1 cellular context compared by ENCODE assay signal in genomic region chr16:15775663-15776304, GRCh38.
TF ChIP-seq lines count a peak whose summit lies in the region.

No MANE protein-coding gene starts in this region.

TF ChIP-seq in neural cell, 6 proteins besides CTCF, POLR2A, EP300 and RAD21 (continued from another document):
- TF ChIP-seq REST (IDR thresholded peaks at IDR 0.05; ENCODE audit: borderline replicate concordance) (no peak), MXI1 (conservative IDR thresholded peaks at IDR 0.05; ENCODE audit: poor library complexity, severe bottlenecking) (no peak), TAF1 (IDR thresholded peaks at IDR 0.05; ENCODE audit: low read depth) (no peak), SMC3 (conservative IDR thresholded peaks at IDR 0.05; ENCODE audit: poor library complexity) (no peak)
